Comparison of ENCODE assay signal across 8 cellular contexts in the genomic region with DNA sequence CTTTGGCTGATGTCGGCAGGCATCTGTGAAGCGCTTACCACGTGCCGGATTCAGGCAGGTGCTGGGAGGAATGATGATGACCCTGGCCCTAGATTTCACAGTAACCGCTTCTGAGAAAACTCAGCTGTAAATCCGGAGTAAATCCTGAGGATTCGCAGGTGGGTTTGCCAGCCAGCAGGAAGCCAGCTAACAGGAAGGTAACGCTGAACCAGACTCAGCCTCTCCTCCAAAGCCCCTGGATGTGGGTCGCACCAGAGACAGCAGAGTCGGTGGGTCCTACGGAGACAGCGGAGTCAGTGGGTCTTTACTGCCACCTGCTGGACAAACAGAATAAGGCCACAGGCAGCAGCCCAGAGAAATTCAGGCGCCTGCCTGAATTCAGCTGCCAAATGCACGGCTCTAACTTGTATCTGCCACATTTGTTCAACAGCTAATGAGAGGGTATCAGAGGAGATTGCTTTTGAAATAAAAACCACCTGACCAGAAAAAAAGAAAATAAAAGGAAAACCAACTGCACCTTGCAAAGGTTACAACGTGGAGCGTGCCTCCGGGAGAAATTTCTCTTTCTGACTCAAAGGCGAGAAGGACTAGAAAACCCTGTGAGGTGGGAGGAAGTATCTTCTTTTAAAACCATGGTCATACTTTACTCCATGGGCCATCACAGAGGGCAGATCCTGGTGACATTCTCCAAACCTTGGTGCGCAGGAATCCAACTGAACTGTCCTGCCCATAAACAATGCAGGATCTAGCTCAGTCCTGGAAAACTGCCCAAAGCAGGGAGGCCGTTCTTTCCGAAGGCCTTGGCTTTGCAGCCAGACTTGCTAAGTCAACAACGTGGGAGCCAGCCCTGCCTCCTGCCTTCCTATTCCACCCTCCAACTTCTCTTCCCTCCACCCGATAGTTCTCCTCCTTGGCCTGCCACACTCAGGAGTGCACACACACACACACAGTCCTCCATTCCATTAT. TPM values are rescaled to one million over a fixed set of nuclear protein-coding genes. Genes with fewer than 3 reads are reported as not detected.
DNase-seq lines count a peak whose midpoint lies in the region; ATAC-seq, FAIRE-seq and TF ChIP-seq lines count a peak whose summit lies in the region.

No MANE protein-coding gene starts in this region.

- no peaks in the 10 kb centered on the region for H3K9me3 Mint-ChIP-seq in WTC11

- H3K36me3 Mint-ChIP-seq in WTC11: no peaks in the 10 kb centered on the region

- ATAC-seq in WTC11 (peak; percentile 97), GM18867 (IDR thresholded peaks at IDR 0.05; ENCODE audit: unreplicated experiment) (no peak)

- peak; percentile 44 for DNase-seq in SIG-M5 treated with dmso at 0.1 percent for 504 hours (lab: John Stamatoyannopoulos, UW; ENCODE audit: unreplicated experiment)
- no peak for DNase-seq in SIG-M5 (lab: John Stamatoyannopoulos, UW)
- DNase-seq in NCI-H2171 treated with DMSO at 0.1 percent for 48 hours (lab: John Stamatoyannopoulos, UW): peak; percentile 82
- peak; percentile 81 for DNase-seq in WTC11 (ENCODE audit: low spot score)
- peak in 56 of 61 donors; percentile 10 to 85 (median 55) for DNase-seq in caudate nucleus (lab: John Stamatoyannopoulos, UW)
- peak; percentile 37 to 56 for DNase-seq in stimulated activated CD4-positive, alpha-beta T cell treated with anti-CD3 and anti-CD28 coated beads, Interleukin-12 subunit alpha, Interleukin-12 subunit beta, amount 100 ng/mL, for 24 hours (ENCODE audit: low read depth in 2 of 2)

- FAIRE-seq in islet of Langerhans (lab: Jason Lieb, UNC): peak; percentile 51

- peak; percentile 79 for TF ChIP-seq CTCF in WTC11 (IDR thresholded peaks at IDR 0.05)

- H3K4me1 Mint-ChIP-seq in WTC11: no peaks in the 10 kb centered on the region

- H3K4me3 Mint-ChIP-seq in WTC11: no peak overlapping the region

- POLR2A ChIA-PET in WTC11 (lab: Charles Lee): interaction anchor here (0.8 kb wide), 1 partner anchor 309 kb away, joined by 3 read pairs; no protein-coding TSS in a partner anchor

- peak overlapping the region; percentile 6 for H3K27ac ChIP-seq in caudate nucleus (ENCODE audit: low read depth, low read length)

- H3K27me3 Mint-ChIP-seq in WTC11 (ENCODE audit: low read depth): peaks cover 5% of the 10 kb centered on the region; the same call in 1 of the 2 replicates

- no peak overlapping the region for H3K27ac Mint-ChIP-seq in WTC11

- CTCF ChIA-PET in WTC11 (lab: Charles Lee): interaction anchor here (0.5 to 4.5 kb wide), 57 partner anchors 10 to 453 kb away, joined by 3 to 59 read pairs (median 4); a partner anchor contains a TSS

TF ChIP-seq in WTC11, 78 proteins besides CTCF, POLR2A, EP300 and RAD21 (continues in another document):
- TF ChIP-seq ZNF317 (CRISPR knock-in tag; IDR thresholded peaks at IDR 0.05; ENCODE audit: borderline replicate concordance, low read depth) (peak; percentile 81), TEAD1 (CRISPR knock-in tag; IDR thresholded peaks at IDR 0.05) (no peak), SMAD4 (CRISPR knock-in tag; IDR thresholded peaks at IDR 0.05) (no peak), GRHL2 (CRISPR knock-in tag; IDR thresholded peaks at IDR 0.05; ENCODE audit: insufficient replicate concordance, severe bottlenecking) (no peak), FOXK1 (CRISPR knock-in tag; IDR thresholded peaks at IDR 0.05) (no peak), ETV6 (CRISPR knock-in tag; IDR thresholded peaks at IDR 0.05) (no peak), ZNF232 (CRISPR knock-in tag; IDR thresholded peaks at IDR 0.05) (no peak), EMX1 (CRISPR knock-in tag; IDR thresholded peaks at IDR 0.05) (no peak), FOXP1 (CRISPR knock-in tag; IDR thresholded peaks at IDR 0.05; ENCODE audit: borderline replicate concordance) (no peak; the same call in 1 of the 2 replicates), NFYB (CRISPR knock-in tag; conservative IDR thresholded peaks at IDR 0.05; ENCODE audit: low read depth) (no peak), NR1H2 (CRISPR knock-in tag; IDR thresholded peaks at IDR 0.05) (no peak), KAT7 (CRISPR knock-in tag; IDR thresholded peaks at IDR 0.05; ENCODE audit: borderline replicate concordance) (no peak), ZNF416 (CRISPR knock-in tag; IDR thresholded peaks at IDR 0.05) (no peak), JAZF1 (CRISPR knock-in tag; IDR thresholded peaks at IDR 0.05) (no peak), TCF7 (CRISPR knock-in tag; IDR thresholded peaks at IDR 0.05; ENCODE audit: low read depth) (no peak)
- TF ChIP-seq, protein P1, sequence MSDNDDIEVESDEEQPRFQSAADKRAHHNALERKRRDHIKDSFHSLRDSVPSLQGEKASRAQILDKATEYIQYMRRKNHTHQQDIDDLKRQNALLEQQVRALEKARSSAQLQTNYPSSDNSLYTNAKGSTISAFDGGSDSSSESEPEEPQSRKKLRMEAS (CRISPR knock-in tag; IDR thresholded peaks at IDR 0.05): peak; percentile 81; the same call in 1 of the 2 replicates
- TF ChIP-seq, protein P2, sequence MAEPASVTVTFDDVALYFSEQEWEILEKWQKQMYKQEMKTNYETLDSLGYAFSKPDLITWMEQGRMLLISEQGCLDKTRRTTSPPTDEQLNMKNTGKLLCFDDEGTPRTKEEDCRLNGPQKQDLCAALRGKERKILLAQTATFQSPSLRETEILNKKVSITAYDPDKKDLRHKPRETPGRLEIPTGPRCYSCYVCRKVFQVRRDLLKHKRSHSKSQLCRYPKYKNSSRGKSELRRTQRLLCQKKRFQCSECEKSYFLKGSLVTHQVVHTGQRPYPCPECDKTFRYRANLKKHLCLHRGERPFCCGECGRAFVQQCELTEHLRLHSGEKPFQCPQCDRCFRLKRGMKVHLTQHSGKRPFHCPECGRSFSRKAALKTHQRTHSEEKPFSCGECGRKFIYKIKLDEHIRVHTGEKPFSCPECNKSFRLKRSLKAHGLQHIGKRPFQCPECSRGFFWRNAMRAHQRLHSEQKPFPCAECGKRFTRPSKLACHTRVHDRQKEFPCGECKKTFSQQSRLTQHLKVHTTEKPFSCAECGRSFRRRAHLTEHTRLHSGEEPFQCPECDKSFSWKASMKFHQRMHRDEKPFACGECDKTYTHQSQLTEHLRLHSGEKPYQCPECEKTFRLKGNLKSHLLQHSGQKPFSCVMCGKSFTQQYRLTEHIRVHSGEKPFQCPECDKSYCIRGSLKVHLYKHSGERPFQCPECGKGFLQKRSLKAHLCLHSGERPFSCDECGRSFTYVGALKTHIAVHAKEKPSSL (CRISPR knock-in tag; conservative IDR thresholded peaks at IDR 0.05): no peak
- TF ChIP-seq, protein P3, sequence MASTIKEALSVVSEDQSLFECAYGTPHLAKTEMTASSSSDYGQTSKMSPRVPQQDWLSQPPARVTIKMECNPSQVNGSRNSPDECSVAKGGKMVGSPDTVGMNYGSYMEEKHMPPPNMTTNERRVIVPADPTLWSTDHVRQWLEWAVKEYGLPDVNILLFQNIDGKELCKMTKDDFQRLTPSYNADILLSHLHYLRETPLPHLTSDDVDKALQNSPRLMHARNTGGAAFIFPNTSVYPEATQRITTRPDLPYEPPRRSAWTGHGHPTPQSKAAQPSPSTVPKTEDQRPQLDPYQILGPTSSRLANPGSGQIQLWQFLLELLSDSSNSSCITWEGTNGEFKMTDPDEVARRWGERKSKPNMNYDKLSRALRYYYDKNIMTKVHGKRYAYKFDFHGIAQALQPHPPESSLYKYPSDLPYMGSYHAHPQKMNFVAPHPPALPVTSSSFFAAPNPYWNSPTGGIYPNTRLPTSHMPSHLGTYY (CRISPR knock-in tag; IDR thresholded peaks at IDR 0.05): no peak
- TF ChIP-seq, protein P4, sequence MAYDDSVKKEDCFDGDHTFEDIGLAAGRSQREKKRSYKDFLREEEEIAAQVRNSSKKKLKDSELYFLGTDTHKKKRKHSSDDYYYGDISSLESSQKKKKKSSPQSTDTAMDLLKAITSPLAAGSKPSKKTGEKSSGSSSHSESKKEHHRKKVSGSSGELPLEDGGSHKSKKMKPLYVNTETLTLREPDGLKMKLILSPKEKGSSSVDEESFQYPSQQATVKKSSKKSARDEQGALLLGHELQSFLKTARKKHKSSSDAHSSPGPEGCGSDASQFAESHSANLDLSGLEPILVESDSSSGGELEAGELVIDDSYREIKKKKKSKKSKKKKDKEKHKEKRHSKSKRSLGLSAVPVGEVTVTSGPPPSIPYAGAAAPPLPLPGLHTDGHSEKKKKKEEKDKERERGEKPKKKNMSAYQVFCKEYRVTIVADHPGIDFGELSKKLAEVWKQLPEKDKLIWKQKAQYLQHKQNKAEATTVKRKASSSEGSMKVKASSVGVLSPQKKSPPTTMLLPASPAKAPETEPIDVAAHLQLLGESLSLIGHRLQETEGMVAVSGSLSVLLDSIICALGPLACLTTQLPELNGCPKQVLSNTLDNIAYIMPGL (CRISPR knock-in tag; IDR thresholded peaks at IDR 0.05): no peak
- TF ChIP-seq, protein P5, sequence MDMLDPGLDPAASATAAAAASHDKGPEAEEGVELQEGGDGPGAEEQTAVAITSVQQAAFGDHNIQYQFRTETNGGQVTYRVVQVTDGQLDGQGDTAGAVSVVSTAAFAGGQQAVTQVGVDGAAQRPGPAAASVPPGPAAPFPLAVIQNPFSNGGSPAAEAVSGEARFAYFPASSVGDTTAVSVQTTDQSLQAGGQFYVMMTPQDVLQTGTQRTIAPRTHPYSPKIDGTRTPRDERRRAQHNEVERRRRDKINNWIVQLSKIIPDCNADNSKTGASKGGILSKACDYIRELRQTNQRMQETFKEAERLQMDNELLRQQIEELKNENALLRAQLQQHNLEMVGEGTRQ (CRISPR knock-in tag; IDR thresholded peaks at IDR 0.05): peak; percentile 46; the same call in 1 of the 2 replicates

RNA-seq across cellular contexts. Expression of a gene that starts 16.3 kb away (rescaled TPM):
- 37.5 to 41.2 TPM (median 39.1 TPM) in 3 replicates for total RNA-seq in WTC11 (2021)

RNA-seq across cellular contexts. Expression of a gene that starts 58.8 kb away (rescaled TPM):
- 72.6 to 84.2 TPM (median 79.5 TPM) in 3 replicates for total RNA-seq in WTC11 (2021)
